In genomic region chr3:71225951-71226564, GRCh38 we compare ENCODE assay signal across 8 cellular contexts.
DNase-seq lines count a peak whose midpoint lies in the region; ATAC-seq and TF ChIP-seq lines count a peak whose summit lies in the region.

No MANE protein-coding gene starts in this region.

- no peaks in the 10 kb centered on the region for H3K36me3 ChIP-seq in CD8-positive, alpha-beta T cell (ENCODE audit: insufficient read depth, low read length)
- no peaks in the 10 kb centered on the region for H3K36me3 ChIP-seq in muscle layer of colon (ENCODE audit: insufficient read depth, low read length)
- H3K36me3 ChIP-seq in H7 (replicated peaks; ENCODE audit: control insufficient read depth, insufficient read depth, low read length) = no peaks in the 10 kb centered on the region

- ATAC-seq in CD8-positive, alpha-beta T cell = peak; percentile 1
- peak; percentile 5 for ATAC-seq in GM21786 (IDR thresholded peaks at IDR 0.05; ENCODE audit: unreplicated experiment)

- H3K9me3 Mint-ChIP-seq in CD8-positive, alpha-beta T cell = peaks cover 7% of the 10 kb centered on the region

- H3K36me3 Mint-ChIP-seq in CD8-positive, alpha-beta T cell = peaks cover 32% of the 10 kb centered on the region

- H3K27ac Mint-ChIP-seq in CD8-positive, alpha-beta T cell = peak overlapping the region; percentile 97

- H3K4me1 ChIP-seq in CD8-positive, alpha-beta T cell (ENCODE audit: insufficient read depth, low read length) = peaks cover 53% of the 10 kb centered on the region
- peaks cover 47% of the 10 kb centered on the region for H3K4me1 ChIP-seq in muscle layer of colon (ENCODE audit: insufficient read depth, low read length)

- CTCF ChIA-PET in CD8-positive, alpha-beta T cell (lab: Charles Lee) = interaction anchor here (1.5 kb wide), 1 partner anchor 253 kb away, joined by 4 read pairs; no protein-coding TSS in a partner anchor

- no peaks in the 10 kb centered on the region for H3K27me3 ChIP-seq in CD8-positive, alpha-beta T cell (ENCODE audit: insufficient read depth, low read length)
- H3K27me3 ChIP-seq in muscle layer of colon (ENCODE audit: control insufficient read depth in 1 of 2, insufficient read depth in 2 of 2, low read length in 2 of 2) (no peaks in the 10 kb centered on the region), H7 (ENCODE audit: control insufficient read depth, insufficient read depth, low read length) (no peaks in the 10 kb centered on the region)

- H3K9ac ChIP-seq in muscle layer of colon (ENCODE audit: low read length) = peak overlapping the region; percentile 7

- H3K4me1 Mint-ChIP-seq in CD8-positive, alpha-beta T cell (ENCODE audit: low read depth) = peaks cover 83% of the 10 kb centered on the region

- H3K27me3 Mint-ChIP-seq in CD8-positive, alpha-beta T cell (ENCODE audit: low read depth) = no peaks in the 10 kb centered on the region

- H3K4me3 Mint-ChIP-seq in CD8-positive, alpha-beta T cell = peak overlapping the region; percentile 73

- POLR2A ChIA-PET in CD8-positive, alpha-beta T cell (lab: Charles Lee) = no interaction called here

- intact Hi-C loops in CD8-positive, alpha-beta T cell (cut with DNase I, micrococcal nuclease) = loop anchor here (2.0 to 10.0 kb wide), 9 partner anchors 39 to 359 kb away; partner anchors contain the start of gene FOXP1 (in 1 of the 2)

- H3K27ac ChIP-seq in CD8-positive, alpha-beta T cell (ENCODE audit: low read depth, low read length) = peak overlapping the region; percentile 18
- peak overlapping the region; percentile 50 for H3K27ac ChIP-seq in muscle layer of colon (ENCODE audit: low read depth, low read length)

- TF ChIP-seq CTCF in CD8-positive, alpha-beta T cell (IDR thresholded peaks at IDR 0.05) = no peak

- H3K9me3 ChIP-seq in CD8-positive, alpha-beta T cell (ENCODE audit: low read length) = no peaks in the 10 kb centered on the region
- H3K9me3 ChIP-seq in muscle layer of colon (ENCODE audit: low read length) = no peaks in the 10 kb centered on the region

- peak in 1 of 7 experiments; percentile 48 for DNase-seq in CD8-positive, alpha-beta T cell
- DNase-seq in activated T-cell treated with anti-CD3 and anti-CD28 coated beads, Interleukin-2, amount 50 U/mL, for 48 hours = peak; percentile 63 to 69
- no peak for DNase-seq in NCI-H2107 treated with DMSO at 0.1 percent for 48 hours (lab: John Stamatoyannopoulos, UW; ENCODE audit: unreplicated experiment)
- DNase-seq in H7 = no peak
- no peak for DNase-seq in DMS 273 (lab: John Stamatoyannopoulos, UW; ENCODE audit: unreplicated experiment)
- DNase-seq in activated CD4-positive, alpha-beta T cell treated with anti-CD3 and anti-CD28 coated beads, Interleukin-2, amount 50 U/mL, for 1 hour = no peak

- no peak overlapping the region for H3K4me3 ChIP-seq in CD8-positive, alpha-beta T cell (ENCODE audit: low read depth, low read length)
- H3K4me3 ChIP-seq in muscle layer of colon (ENCODE audit: low read depth in 1 of 2, low read length in 2 of 2) (peak overlapping the region in 1 of 2 donors; percentile 39), H7 (ENCODE audit: insufficient read depth, low read depth, low read length) (no peak overlapping the region)

Comparison
In these comparisons a context has a peak if more than half of its experiments do, and no peak if none do; other contexts are left out.
1. DNase-seq: peak in activated T-cell treated with anti-CD3 and anti-CD28 coated beads, Interleukin-2, amount 50 U/mL, for 48 hours (2 of 2); none in NCI-H2107 treated with DMSO at 0.1 percent for 48 hours (single experiment), H7 (single experiment), DMS 273 (single experiment) and activated CD4-positive, alpha-beta T cell treated with anti-CD3 and anti-CD28 coated beads, Interleukin-2, amount 50 U/mL, for 1 hour (single experiment).